In genomic region chr6:154744029-154744745, GRCh38 we compare ENCODE assay signal across 1 cellular context.
TF ChIP-seq lines count a peak whose summit lies in the region.

No MANE protein-coding gene starts in this region.

TF ChIP-seq in K562, 482 proteins besides CTCF, POLR2A, EP300 and RAD21:
- TF ChIP-seq RCOR1 (IDR thresholded peaks at IDR 0.05; ENCODE audit: borderline replicate concordance in 1 of 2, low read depth in 2 of 2, low read length in 2 of 2) (0 out of 4 replicates have a peak, but pooled peaks of 1 of the 2 experiments have one; percentile 13), CHD4 (IDR thresholded peaks at IDR 0.05; ENCODE audit: insufficient read depth, insufficient replicate concordance, low read depth, low read length, poor library complexity, severe bottlenecking) (peak; percentile 56), RBM25 (IDR thresholded peaks at IDR 0.05; ENCODE audit: low read depth, low read length, severe bottlenecking) (peak; percentile 82), KDM1A (IDR thresholded peaks at IDR 0.05) (peak in 1 of 2 experiments; percentile 55; a peak in 2 of 4 replicates), FOXA3 (CRISPR knock-in tag; conservative IDR thresholded peaks at IDR 0.05 in 1 of 2, IDR thresholded peaks at IDR 0.05 in 1 of 2) (peak in 1 of 2 experiments; percentile 27; a peak in 1 of 4 replicates)
